ENCODE assay signal across 24 cellular contexts in the genomic region with DNA sequence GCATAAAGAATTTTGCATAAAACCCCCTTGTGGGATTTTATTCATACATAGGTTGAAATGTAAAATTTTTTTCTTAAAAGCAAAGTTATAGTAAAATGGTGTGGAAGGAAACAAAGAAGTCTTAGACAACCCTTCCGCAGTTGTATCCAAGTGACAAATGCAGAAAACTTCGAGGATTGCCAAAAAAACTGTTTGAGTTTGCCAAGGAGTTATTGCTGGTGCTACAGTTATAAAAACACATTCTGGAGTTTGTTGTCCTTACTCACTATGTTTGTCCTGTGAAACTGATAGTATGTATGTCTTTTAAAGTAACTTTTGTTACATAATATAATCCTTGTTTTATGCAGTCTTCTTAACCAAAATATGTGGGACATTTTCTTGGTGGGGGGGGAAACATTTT.
"Had no signal": no experiment of that assay in that cellular context is flagged by ENCODE, and none has a peak within 500 bp of the region (broad histone marks: within the 10 kb centered on the region; RNA-seq: fewer than 3 reads in every experiment).

No MANE protein-coding gene starts in this region.

- H3K27me3 ChIP-seq: dorsolateral prefrontal cortex, left lung, ovary, tibial nerve had no signal

- H3K27ac ChIP-seq: coronary artery, dorsolateral prefrontal cortex, left lung, ovary, prostate gland, tibial nerve, WERI-Rb-1 had no signal

- ATAC-seq: activated naive CD8-positive, alpha-beta T cell treated with anti-CD3 and anti-CD28 coated beads, Interleukin-2, amount 50 U/mL, for 24 hours; activated T-cell treated with anti-CD3 and anti-CD28 coated beads, Interleukin-2, amount 50 U/mL, for 4 hours; effector memory CD8-positive, alpha-beta T cell; left lung had no signal

- H3K9me3 ChIP-seq: left lung, ovary, prostate gland, tibial nerve had no signal

- H3K36me3 ChIP-seq: left lung, ovary, prostate gland, tibial nerve, WERI-Rb-1 had no signal

- DNase-seq: activated CD4-positive, alpha-beta memory T cell treated with anti-CD3 and anti-CD28 coated beads for 36 hours; activated CD4-positive, alpha-beta T cell treated with anti-CD3 and anti-CD28 coated beads, Interleukin-2, amount 10 ng/mL, durations not matched to agents 24 days and 14 days; activated CD4-positive, CD25-positive, alpha-beta regulatory T cell treated with anti-CD3 and anti-CD28 coated beads, Interleukin-2, amount 50 U/mL, for 72 hours; activated CD8-positive, alpha-beta memory T cell treated with anti-CD3 and anti-CD28 coated beads, Interleukin-2, amount 50 U/mL, for 48 hours; activated naive CD8-positive, alpha-beta T cell treated with anti-CD3 and anti-CD28 coated beads, Interleukin-2, amount 50 U/mL, for 24 hours; activated T-cell treated with anti-CD3 and anti-CD28 coated beads, Interleukin-2, amount 50 U/mL, for 4 hours; amygdala; cerebellar nuclear complex; dorsolateral prefrontal cortex; effector memory CD8-positive, alpha-beta T cell; erythroblast; foreskin melanocyte; kidney glomerular epithelial cell; left lung; naive B cell; ovary; retina; stimulated activated naive CD4-positive, alpha-beta T cell treated with Interleukin-2 at 50 U/mL for 16 hours; SW 1271; T1000; WERI-Rb-1 had no signal

- H3K4me1 ChIP-seq: left lung, prostate gland had no signal

- H3K4me3 ChIP-seq: coronary artery, dorsolateral prefrontal cortex, left lung, ovary, prostate gland, tibial nerve had no signal
